In the genomic region with DNA sequence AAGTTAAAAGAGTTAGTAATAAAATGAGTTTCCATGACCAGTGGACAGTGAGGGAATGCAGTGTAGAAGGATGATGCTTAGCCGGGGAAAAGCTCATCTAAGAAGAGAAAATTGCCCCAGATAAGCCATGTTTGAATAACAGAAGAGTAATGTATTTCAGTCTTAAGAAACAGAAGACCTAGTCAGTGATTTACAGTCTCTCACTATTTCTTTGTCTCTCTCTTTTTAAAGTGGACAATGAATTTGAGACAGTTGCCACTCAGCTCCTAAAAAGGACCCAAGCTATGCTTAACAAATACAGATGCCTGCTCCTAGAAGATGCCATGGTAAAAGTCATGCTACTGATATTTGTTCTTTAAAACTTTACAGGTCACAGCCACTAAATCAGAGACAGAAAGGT, we compare ENCODE assay signal across 1 cellular context.
TF ChIP-seq lines count a peak whose summit lies in the region.

No MANE protein-coding gene starts in this region.

TF ChIP-seq in WTC11, 78 proteins besides CTCF, POLR2A, EP300 and RAD21 (continued from another document):
- TF ChIP-seq PRDM15 (CRISPR knock-in tag; IDR thresholded peaks at IDR 0.05), result no peak
- TF ChIP-seq HMGA2 (CRISPR knock-in tag; IDR thresholded peaks at IDR 0.05), result no peak
- no peak for TF ChIP-seq CREM (CRISPR knock-in tag; IDR thresholded peaks at IDR 0.05)
- no peak for TF ChIP-seq ATF3 (CRISPR knock-in tag; conservative IDR thresholded peaks at IDR 0.05)
- TF ChIP-seq, protein P1, sequence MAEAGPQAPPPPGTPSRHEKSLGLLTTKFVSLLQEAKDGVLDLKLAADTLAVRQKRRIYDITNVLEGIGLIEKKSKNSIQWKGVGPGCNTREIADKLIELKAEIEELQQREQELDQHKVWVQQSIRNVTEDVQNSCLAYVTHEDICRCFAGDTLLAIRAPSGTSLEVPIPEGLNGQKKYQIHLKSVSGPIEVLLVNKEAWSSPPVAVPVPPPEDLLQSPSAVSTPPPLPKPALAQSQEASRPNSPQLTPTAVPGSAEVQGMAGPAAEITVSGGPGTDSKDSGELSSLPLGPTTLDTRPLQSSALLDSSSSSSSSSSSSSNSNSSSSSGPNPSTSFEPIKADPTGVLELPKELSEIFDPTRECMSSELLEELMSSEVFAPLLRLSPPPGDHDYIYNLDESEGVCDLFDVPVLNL (CRISPR knock-in tag; IDR thresholded peaks at IDR 0.05; ENCODE audit: borderline replicate concordance, low read depth), result no peak
- no peak for TF ChIP-seq NFATC4 (CRISPR knock-in tag; IDR thresholded peaks at IDR 0.05)
- no peak for TF ChIP-seq FOXJ3 (CRISPR knock-in tag; IDR thresholded peaks at IDR 0.05; ENCODE audit: borderline replicate concordance)
- TF ChIP-seq ZSCAN18 (CRISPR knock-in tag; IDR thresholded peaks at IDR 0.05), result no peak
- TF ChIP-seq RELA (CRISPR knock-in tag; IDR thresholded peaks at IDR 0.05; ENCODE audit: borderline replicate concordance), result no peak
- TF ChIP-seq PREB (CRISPR knock-in tag; IDR thresholded peaks at IDR 0.05; ENCODE audit: borderline replicate concordance), result no peak
- TF ChIP-seq, protein P2, sequence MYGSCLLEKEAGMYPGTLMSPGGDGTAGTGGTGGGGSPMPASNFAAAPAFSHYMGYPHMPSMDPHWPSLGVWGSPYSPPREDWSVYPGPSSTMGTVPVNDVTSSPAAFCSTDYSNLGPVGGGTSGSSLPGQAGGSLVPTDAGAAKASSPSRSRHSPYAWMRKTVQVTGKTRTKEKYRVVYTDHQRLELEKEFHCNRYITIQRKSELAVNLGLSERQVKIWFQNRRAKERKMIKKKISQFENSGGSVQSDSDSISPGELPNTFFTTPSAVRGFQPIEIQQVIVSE (CRISPR knock-in tag; IDR thresholded peaks at IDR 0.05; ENCODE audit: borderline replicate concordance), result no peak
